24 cellular contexts compared by ENCODE assay signal in genomic region chr7:43308913-43309789, GRCh38.
DNase-seq lines count a peak whose midpoint lies in the region; ATAC-seq and TF ChIP-seq lines count a peak whose summit lies in the region.
"Had no signal": no experiment of that assay in that cellular context is flagged by ENCODE, and none has a peak within 500 bp of the region (broad histone marks: within the 10 kb centered on the region; RNA-seq: fewer than 3 reads in every experiment).

No MANE protein-coding gene starts in this region.

- H3K4me1 Mint-ChIP-seq in GM23338, result peaks cover 8% of the 10 kb centered on the region; the same call in 2 of the 3 replicates
- peaks cover 6% of the 10 kb centered on the region for H3K4me1 Mint-ChIP-seq in type B pancreatic cell (ENCODE audit: unreplicated experiment)

- H3K27me3 ChIP-seq in GM23338 (ENCODE audit: insufficient read depth) (no peaks in the 10 kb centered on the region), brain microvascular endothelial cell (replicated peaks) (no peaks in the 10 kb centered on the region), stomach (no peaks in the 10 kb centered on the region)
- H3K27me3 ChIP-seq: colonic mucosa, tibial nerve had no signal

- TF ChIP-seq CTCF in GM23338 (conservative IDR thresholded peaks at IDR 0.05; ENCODE audit: low read depth in 2 of 2) (no peak), brain microvascular endothelial cell (IDR thresholded peaks at IDR 0.05; ENCODE audit: low read depth, low read length, missing control alignments) (peak; percentile 11), type B pancreatic cell (conservative IDR thresholded peaks at IDR 0.05) (peak; percentile 48), stomach (IDR thresholded peaks at IDR 0.05) (no peak)

- H3K4me3 Mint-ChIP-seq in GM23338 (no peak overlapping the region), type B pancreatic cell (no peak overlapping the region)
- H3K4me3 Mint-ChIP-seq: activated naive CD8-positive, alpha-beta T cell treated with anti-CD3 and anti-CD28 coated beads, Interleukin-2, amount 50 U/mL, for 24 hours; CD8-positive, alpha-beta memory T cell had no signal

- H3K4me3 ChIP-seq in GM23338 (no peak overlapping the region), brain microvascular endothelial cell (ENCODE audit: low read depth, low read length) (no peak overlapping the region), stomach (no peak overlapping the region)
- H3K4me3 ChIP-seq: colonic mucosa, heart right ventricle, left ventricle myocardium inferior, tibial nerve had no signal

- no peak overlapping the region for H2AFZ ChIP-seq in GM23338

- DNase-seq in GM23338 (ENCODE audit: low spot score) (no peak), brain microvascular endothelial cell (no peak), type B pancreatic cell (ENCODE audit: extremely low spot score, unreplicated experiment) (no peak), stomach (no peak), KBM-7 (no peak)
- DNase-seq: activated CD4-positive, alpha-beta T cell treated with anti-CD3 and anti-CD28 coated beads, Interleukin-2, amount 50 U/mL, for 4 hours; activated CD8-positive, alpha-beta memory T cell treated with anti-CD3 and anti-CD28 coated beads, Interleukin-2, amount 50 U/mL, for 48 hours; activated effector memory CD4-positive, alpha-beta T cell treated with Interleukin-2 at 50 U/mL for 16 hours; activated naive CD8-positive, alpha-beta T cell treated with anti-CD3 and anti-CD28 coated beads, Interleukin-2, amount 50 U/mL, for 24 hours; CD8-positive, alpha-beta memory T cell; colonic mucosa; DMS53; heart right ventricle; KG1; left ventricle myocardium inferior; MV-4-11; NCI-H2029 treated with DMSO at 0.1 percent for 48 hours; PC-3; SHP77 treated with DMSO at 0.1 percent for 48 hours; stimulated activated CD4-positive, alpha-beta T cell treated with anti-CD3 and anti-CD28 coated beads, Interleukin-4, amount 100 ng/mL, for 1 hour; stimulated activated naive CD8-positive, alpha-beta T cell treated with anti-CD3 and anti-CD28 coated beads, Interleukin-15, Interleukin-2, amounts not matched to agents 100 U/mL and 50 U/mL, for 24 hours had no signal

- peak; percentile 43 for ATAC-seq in GM18517 (IDR thresholded peaks at IDR 0.05; ENCODE audit: unreplicated experiment)
- ATAC-seq in GM23338, result peak; percentile 52
- no peak for ATAC-seq in GM19467 (IDR thresholded peaks at IDR 0.05; ENCODE audit: unreplicated experiment)
- ATAC-seq: activated naive CD8-positive, alpha-beta T cell treated with anti-CD3 and anti-CD28 coated beads, Interleukin-2, amount 50 U/mL, for 24 hours; heart right ventricle; PC-3; stimulated activated naive CD8-positive, alpha-beta T cell treated with anti-CD3 and anti-CD28 coated beads, Interleukin-15, Interleukin-2, amounts not matched to agents 100 U/mL and 50 U/mL, for 24 hours had no signal

- no peaks in the 10 kb centered on the region for H3F3A ChIP-seq in GM23338 (replicated peaks; ENCODE audit: low read depth)

- no peaks in the 10 kb centered on the region for H3K9me3 Mint-ChIP-seq in GM23338
- H3K9me3 Mint-ChIP-seq in type B pancreatic cell, result no peaks in the 10 kb centered on the region
- H3K9me3 Mint-ChIP-seq: activated naive CD8-positive, alpha-beta T cell treated with anti-CD3 and anti-CD28 coated beads, Interleukin-2, amount 50 U/mL, for 24 hours had no signal

- no peaks in the 10 kb centered on the region for H3K9me3 ChIP-seq in stomach
- H3K9me3 ChIP-seq: colonic mucosa, heart right ventricle, left ventricle myocardium inferior, tibial nerve had no signal

- H3K27me3 Mint-ChIP-seq in GM23338 (ENCODE audit: insufficient read depth, low read depth, poor library complexity), result peaks cover 4% of the 10 kb centered on the region
- H3K27me3 Mint-ChIP-seq in type B pancreatic cell, result peaks cover 3% of the 10 kb centered on the region

- H3K27ac Mint-ChIP-seq in GM23338 (no peak overlapping the region), type B pancreatic cell (no peak overlapping the region)
- H3K27ac Mint-ChIP-seq: activated naive CD8-positive, alpha-beta T cell treated with anti-CD3 and anti-CD28 coated beads, Interleukin-2, amount 50 U/mL, for 24 hours; CD8-positive, alpha-beta memory T cell had no signal

- H3K4me2 ChIP-seq in GM23338, result no peak overlapping the region

- H3K36me3 ChIP-seq in GM23338 (ENCODE audit: insufficient read depth), result no peaks in the 10 kb centered on the region; the same call in 1 of the 2 replicates
- no peaks in the 10 kb centered on the region for H3K36me3 ChIP-seq in brain microvascular endothelial cell (replicated peaks)
- no peaks in the 10 kb centered on the region for H3K36me3 ChIP-seq in stomach
- H3K36me3 ChIP-seq: colonic mucosa, heart right ventricle, left ventricle myocardium inferior, tibial nerve had no signal

- no peak for TF ChIP-seq POLR2A in stomach (IDR thresholded peaks at IDR 0.05)

- no peaks in the 10 kb centered on the region for H3K79me2 ChIP-seq in GM23338 (replicated peaks; ENCODE audit: insufficient read depth)

- TF ChIP-seq EP300 in stomach (IDR thresholded peaks at IDR 0.05), result no peak

- no peaks in the 10 kb centered on the region for H3K9me2 ChIP-seq in GM23338 (ENCODE audit: insufficient read depth)

- H3K36me3 Mint-ChIP-seq in GM23338 (ENCODE audit: low read depth) (no peaks in the 10 kb centered on the region), type B pancreatic cell (no peaks in the 10 kb centered on the region)
- H3K36me3 Mint-ChIP-seq: CD8-positive, alpha-beta memory T cell had no signal

- in situ Hi-C loops in brain microvascular endothelial cell (cut with HindIII; ENCODE audit: low pct_ligation_motif_present, low sequenced_read_pairs), result no loop called here
- in situ Hi-C loops in KBM-7 (cut with MboI; ENCODE audit: low pct_unique_long_range_greater_than_20kb, low sequenced_read_pairs), result no loop called here

- H4K20me1 ChIP-seq in GM23338 (replicated peaks; ENCODE audit: insufficient read depth), result no peaks in the 10 kb centered on the region

- H3K4me1 ChIP-seq in GM23338 (ENCODE audit: insufficient read depth) (peaks cover under 1% of the 10 kb centered on the region; the same call in 1 of the 2 replicates), stomach (no peaks in the 10 kb centered on the region)
- H3K4me1 ChIP-seq: colonic mucosa, heart right ventricle, left ventricle myocardium inferior, tibial nerve had no signal

- no peak overlapping the region for H3K27ac ChIP-seq in GM23338 (ENCODE audit: low read depth)
- no peak overlapping the region for H3K27ac ChIP-seq in brain microvascular endothelial cell
- no peak overlapping the region for H3K27ac ChIP-seq in stomach
- H3K27ac ChIP-seq: colonic mucosa, heart right ventricle, left ventricle myocardium inferior, tibial nerve had no signal

- intact Hi-C loops in stomach (cut with DNase I; ENCODE audit: low total_unique reads), result no loop called here

- 54 to 71% (median 58%) methylated on average over 8 of the region's 8 CpGs for WGBS in stomach, 5 donors

TF ChIP-seq in GM23338, 12 proteins besides CTCF, POLR2A, EP300 and RAD21:
- TF ChIP-seq CREB1 (CRISPR knock-in tag; IDR thresholded peaks at IDR 0.05; ENCODE audit: low read depth) (no peak), JUNB (IDR thresholded peaks at IDR 0.05; ENCODE audit: unreplicated experiment) (no peak), REST (IDR thresholded peaks at IDR 0.05; ENCODE audit: unreplicated experiment) (no peak), STAT1 (IDR thresholded peaks at IDR 0.05; ENCODE audit: unreplicated experiment) (no peak)
TF ChIP-seq in GM23338: peak in this region for 0.

Comparison
In these comparisons a context has a peak if more than half of its experiments do, and no peak if none do; other contexts are left out.
1. CTCF ChIP-seq: peak in brain microvascular endothelial cell (single experiment) and type B pancreatic cell (single experiment); none in GM23338 (0 of 2) and stomach (0 of 7).